Comparison of ENCODE assay signal across 26 cellular contexts in genomic region chr10:91931526-91932190, GRCh38. TPM values are rescaled to one million over a fixed set of nuclear protein-coding genes. Genes with fewer than 3 reads are reported as not detected.
DNase-seq lines count a peak whose midpoint lies in the region; ATAC-seq and TF ChIP-seq lines count a peak whose summit lies in the region.
"Had no signal": no experiment of that assay in that cellular context is flagged by ENCODE, and none has a peak within 500 bp of the region (broad histone marks: within the 10 kb centered on the region; RNA-seq: fewer than 3 reads in every experiment).

No MANE protein-coding gene starts in this region.

- H3K4me3 ChIP-seq in Loucy (ENCODE audit: low read length, poor library complexity, severe bottlenecking) (peak overlapping the region; percentile 5), smooth muscle cell (no peak overlapping the region)
- H3K4me3 ChIP-seq: lung, stomach, transverse colon had no signal

- peaks cover 37% of the 10 kb centered on the region for H3K4me1 Mint-ChIP-seq in activated CD4-positive, alpha-beta T cell treated with anti-CD3 and anti-CD28 coated beads, Interleukin-2, amount 10 ng/mL, durations not matched to agents 24 days and 14 days
- H3K4me1 Mint-ChIP-seq in effector memory CD8-positive, alpha-beta T cell (ENCODE audit: low read depth in 2 of 2) = peaks cover 31 to 54% of the 10 kb centered on the region in 2 donors
- H3K4me1 Mint-ChIP-seq in osteocyte (ENCODE audit: unreplicated experiment) = peaks cover 25% of the 10 kb centered on the region

- H3K4me3 Mint-ChIP-seq in activated CD4-positive, alpha-beta T cell treated with anti-CD3 and anti-CD28 coated beads, Interleukin-2, amount 10 ng/mL, durations not matched to agents 24 days and 14 days = no peak overlapping the region
- no peak overlapping the region for H3K4me3 Mint-ChIP-seq in effector memory CD8-positive, alpha-beta T cell
- no peak overlapping the region for H3K4me3 Mint-ChIP-seq in osteocyte (ENCODE audit: unreplicated experiment)
- H3K4me3 Mint-ChIP-seq: activated B cell treated with CpG ODN at 0.5 μM for 24 hours; activated CD4-positive, alpha-beta memory T cell treated with anti-CD3 and anti-CD28 coated beads for 36 hours; activated naive CD4-positive, alpha-beta T cell treated with anti-CD3 and anti-CD28 coated beads for 36 hours; central memory CD8-positive, alpha-beta T cell had no signal

- peaks cover 33% of the 10 kb centered on the region; the same call in 1 of the 2 replicates for H3K36me3 ChIP-seq in Loucy (ENCODE audit: insufficient read depth, low read length)
- peaks cover 5% of the 10 kb centered on the region for H3K36me3 ChIP-seq in smooth muscle cell (ENCODE audit: low read depth)

- 43% methylated on average over 3 of the region's 3 CpGs for WGBS in smooth muscle cell (ENCODE audit: low lambda C conversion rate)

- no peak for ATAC-seq in effector memory CD8-positive, alpha-beta T cell (replicated peaks)
- no peak for ATAC-seq in GM21619 (IDR thresholded peaks at IDR 0.05; ENCODE audit: unreplicated experiment)
- ATAC-seq: foreskin keratinocyte had no signal

- no peaks in the 10 kb centered on the region for H3K9me3 Mint-ChIP-seq in activated CD4-positive, alpha-beta T cell treated with anti-CD3 and anti-CD28 coated beads, Interleukin-2, amount 10 ng/mL, durations not matched to agents 24 days and 14 days
- H3K9me3 Mint-ChIP-seq in effector memory CD8-positive, alpha-beta T cell = no peaks in the 10 kb centered on the region
- peaks cover 4% of the 10 kb centered on the region for H3K9me3 Mint-ChIP-seq in osteocyte (ENCODE audit: unreplicated experiment)
- H3K9me3 Mint-ChIP-seq: activated B cell treated with CpG ODN at 0.5 μM for 24 hours; activated CD4-positive, alpha-beta memory T cell treated with anti-CD3 and anti-CD28 coated beads for 36 hours; activated naive CD4-positive, alpha-beta T cell treated with anti-CD3 and anti-CD28 coated beads for 36 hours; central memory CD8-positive, alpha-beta T cell had no signal

- H3K79me2 ChIP-seq in Loucy (ENCODE audit: insufficient read depth, low read length) (peaks cover 91% of the 10 kb centered on the region), smooth muscle cell (ENCODE audit: low read depth) (peaks cover 97% of the 10 kb centered on the region)

- no peak overlapping the region for H2AFZ ChIP-seq in Loucy (ENCODE audit: low read length)
- no peak overlapping the region for H2AFZ ChIP-seq in smooth muscle cell (ENCODE audit: low read depth)

- intact Hi-C loops in activated CD4-positive, alpha-beta T cell treated with anti-CD3 and anti-CD28 coated beads, Interleukin-2, amount 10 ng/mL, durations not matched to agents 24 days and 14 days (cut with micrococcal nuclease) = no loop called here

- no peaks in the 10 kb centered on the region for H3K9me2 ChIP-seq in Loucy (replicated peaks; ENCODE audit: low read depth, low read length)

- no peaks in the 10 kb centered on the region for H3K27me3 ChIP-seq in Loucy (ENCODE audit: insufficient read depth, low read length, poor library complexity, severe bottlenecking)
- H3K27me3 ChIP-seq in smooth muscle cell (ENCODE audit: low read depth) = no peaks in the 10 kb centered on the region
- H3K27me3 ChIP-seq: foreskin keratinocyte, stomach, transverse colon had no signal

- no peaks in the 10 kb centered on the region for H3K9me3 ChIP-seq in Loucy (ENCODE audit: insufficient read depth, low read depth, low read length)
- no peaks in the 10 kb centered on the region for H3K9me3 ChIP-seq in smooth muscle cell (replicated peaks; ENCODE audit: low read depth)
- H3K9me3 ChIP-seq: stomach, transverse colon had no signal

- H3F3A ChIP-seq in Loucy (ENCODE audit: low read depth) = no peaks in the 10 kb centered on the region
- no peaks in the 10 kb centered on the region for H3F3A ChIP-seq in smooth muscle cell (ENCODE audit: low read depth)

- peaks cover 44% of the 10 kb centered on the region for H3K36me3 Mint-ChIP-seq in activated CD4-positive, alpha-beta T cell treated with anti-CD3 and anti-CD28 coated beads, Interleukin-2, amount 10 ng/mL, durations not matched to agents 24 days and 14 days (ENCODE audit: low read depth)
- peaks cover 11% of the 10 kb centered on the region for H3K36me3 Mint-ChIP-seq in effector memory CD8-positive, alpha-beta T cell (ENCODE audit: insufficient read depth)
- H3K36me3 Mint-ChIP-seq in osteocyte (ENCODE audit: unreplicated experiment) = peaks cover 22% of the 10 kb centered on the region

- H4K20me1 ChIP-seq in Loucy (ENCODE audit: insufficient read depth, low read length, poor library complexity, severe bottlenecking) (peaks cover 71% of the 10 kb centered on the region), smooth muscle cell (ENCODE audit: low read depth) (peaks cover 100% of the 10 kb centered on the region)

- no peaks in the 10 kb centered on the region for H3K27me3 Mint-ChIP-seq in activated CD4-positive, alpha-beta T cell treated with anti-CD3 and anti-CD28 coated beads, Interleukin-2, amount 10 ng/mL, durations not matched to agents 24 days and 14 days
- no peaks in the 10 kb centered on the region for H3K27me3 Mint-ChIP-seq in effector memory CD8-positive, alpha-beta T cell
- no peaks in the 10 kb centered on the region for H3K27me3 Mint-ChIP-seq in osteocyte (ENCODE audit: unreplicated experiment)
- H3K27me3 Mint-ChIP-seq: activated B cell treated with CpG ODN at 0.5 μM for 24 hours; activated CD4-positive, alpha-beta memory T cell treated with anti-CD3 and anti-CD28 coated beads for 36 hours; central memory CD8-positive, alpha-beta T cell had no signal

- no peak for TF ChIP-seq CTCF in Loucy (conservative IDR thresholded peaks at IDR 0.05; ENCODE audit: low read length)
- no peak for TF ChIP-seq CTCF in osteocyte (IDR thresholded peaks at IDR 0.05)
- no peak for TF ChIP-seq CTCF in smooth muscle cell (IDR thresholded peaks at IDR 0.05; ENCODE audit: borderline replicate concordance, insufficient read depth, poor library complexity, severe bottlenecking)

- peak overlapping the region; percentile 15 for H3K27ac Mint-ChIP-seq in activated CD4-positive, alpha-beta T cell treated with anti-CD3 and anti-CD28 coated beads, Interleukin-2, amount 10 ng/mL, durations not matched to agents 24 days and 14 days
- peak overlapping the region; percentile 3 to 68 for H3K27ac Mint-ChIP-seq in effector memory CD8-positive, alpha-beta T cell
- H3K27ac Mint-ChIP-seq in osteocyte (ENCODE audit: unreplicated experiment) = peak overlapping the region; percentile 43
- H3K27ac Mint-ChIP-seq: activated B cell treated with CpG ODN at 0.5 μM for 24 hours; activated CD4-positive, alpha-beta memory T cell treated with anti-CD3 and anti-CD28 coated beads for 36 hours; activated naive CD4-positive, alpha-beta T cell treated with anti-CD3 and anti-CD28 coated beads for 36 hours had no signal

- H3K4me1 ChIP-seq in Loucy (ENCODE audit: insufficient read depth, low read length, poor library complexity, severe bottlenecking) (peaks cover 65% of the 10 kb centered on the region), smooth muscle cell (ENCODE audit: low read depth) (no peaks in the 10 kb centered on the region)

- H3K4me2 ChIP-seq in Loucy (ENCODE audit: low read depth, low read length, poor library complexity, severe bottlenecking) (peak overlapping the region; percentile 99), smooth muscle cell (no peak overlapping the region)

- no peak overlapping the region for H3K27ac ChIP-seq in smooth muscle cell (ENCODE audit: low read depth)
- H3K27ac ChIP-seq: foreskin keratinocyte, stomach, transverse colon had no signal

- H3K9ac ChIP-seq in Loucy (ENCODE audit: low read depth, low read length, poor library complexity, severe bottlenecking) (peak overlapping the region; percentile 43), smooth muscle cell (ENCODE audit: low read depth) (no peak overlapping the region)

- DNase-seq in activated CD4-positive, alpha-beta T cell treated with anti-CD3 and anti-CD28 coated beads, Interleukin-2, amount 10 ng/mL, durations not matched to agents 24 days and 14 days = no peak
- no peak for DNase-seq in activated CD4-positive, alpha-beta T cell treated with anti-CD3 and anti-CD28 coated beads for 4 hours
- DNase-seq in effector memory CD8-positive, alpha-beta T cell = no peak
- no peak for DNase-seq in osteocyte (ENCODE audit: extremely low spot score, unreplicated experiment)
- no peak for DNase-seq in kidney tubule cell (ENCODE audit: low spot score)
- DNase-seq in smooth muscle cell (lab: John Stamatoyannopoulos, UW; ENCODE audit: unreplicated experiment) = no peak
- DNase-seq: activated B cell treated with CpG ODN at 0.5 μM for 24 hours; activated CD4-positive, alpha-beta memory T cell treated with anti-CD3 and anti-CD28 coated beads for 36 hours; activated naive CD4-positive, alpha-beta T cell treated with anti-CD3 and anti-CD28 coated beads for 36 hours; activated T-cell treated with anti-CD3 and anti-CD28 coated beads, Interleukin-2, amount 50 U/mL, for 1 hour; aorta; COR-L47; foreskin keratinocyte; GOT3; NCI-H1417; NCI-H524; occipital lobe; retina; stimulated activated CD4-positive, alpha-beta T cell treated with anti-CD3 and anti-CD28 coated beads, Interleukin-2, amount 100 ng/mL, for 48 hours; stomach; T-helper 2 cell; transverse colon had no signal

RNA-seq across cellular contexts. Expression of gene BTAF1, which starts 8.1 kb away (rescaled TPM):
- total RNA-seq in activated CD4-positive, alpha-beta T cell treated with anti-CD3 and anti-CD28 coated beads, Interleukin-2, amount 10 ng/mL, durations not matched to agents 24 days and 14 days = 63.9 and 67.1 TPM in 2 replicates
- total RNA-seq in osteocyte (32.4 and 34.6 TPM in 2 replicates), smooth muscle cell (47.3 and 62.8 TPM in 2 replicates)
- 13.2 and 19.4 TPM in 2 replicates for polyA plus RNA-seq in smooth muscle cell

RNA-seq across cellular contexts. Expression of gene FGFBP3, which starts 22.4 kb away (rescaled TPM):
- total RNA-seq in activated CD4-positive, alpha-beta T cell treated with anti-CD3 and anti-CD28 coated beads, Interleukin-2, amount 10 ng/mL, durations not matched to agents 24 days and 14 days = 2.5 and 2.7 TPM in 2 replicates
- 3.1 and 3.7 TPM in 2 replicates for total RNA-seq in osteocyte
- 1.5 and 2.0 TPM in 2 replicates for total RNA-seq in smooth muscle cell
- 2.0 and 3.9 TPM in 2 replicates for polyA plus RNA-seq in smooth muscle cell
